4 cellular contexts compared by ENCODE assay signal in the genomic region with DNA sequence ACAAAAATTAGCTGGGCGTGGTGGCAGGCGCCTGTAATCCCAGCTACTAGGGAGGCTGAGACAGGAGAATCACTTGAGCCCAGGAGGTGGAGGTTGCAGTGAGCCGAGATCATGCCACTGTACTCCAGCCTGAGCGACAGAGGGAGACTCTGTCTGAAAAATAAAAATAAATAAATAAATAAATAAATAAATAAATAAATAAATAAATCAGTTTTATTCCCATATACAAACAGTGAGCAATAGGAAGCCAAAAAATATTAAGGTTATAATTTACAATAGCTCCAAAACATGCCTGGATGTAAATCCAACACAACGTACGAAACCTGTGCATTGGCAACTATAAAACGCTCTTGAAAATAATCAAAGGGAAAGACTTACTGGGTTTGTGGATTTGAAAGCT. TPM values are rescaled to one million over a fixed set of nuclear protein-coding genes. Genes with fewer than 3 reads are reported as not detected.
"Had no signal": no experiment of that assay in that cellular context is flagged by ENCODE, and none has a peak within 500 bp of the region (broad histone marks: within the 10 kb centered on the region; RNA-seq: fewer than 3 reads in every experiment).

No MANE protein-coding gene starts in this region.

RNA-seq across cellular contexts. Expression of a gene that starts 30.8 kb away (rescaled TPM):
- total RNA-seq: HepG2, HT1080, IMR-90 had no signal
- polyA plus RNA-seq: HepG2, IgD-negative memory B cell, IMR-90 had no signal
